8 cellular contexts compared by ENCODE assay signal in genomic region chr5:73454379-73455036, GRCh38. TPM values are rescaled to one million over a fixed set of nuclear protein-coding genes. Genes with fewer than 3 reads are reported as not detected.
DNase-seq lines count a peak whose midpoint lies in the region; ATAC-seq, FAIRE-seq and TF ChIP-seq lines count a peak whose summit lies in the region.

No MANE protein-coding gene starts in this region.

- CTCF ChIA-PET in activated CD4-positive, alpha-beta T cell treated with anti-CD3 and anti-CD28 coated beads for 36 hours (lab: Charles Lee), result interaction anchor here (0.6 to 2.0 kb wide), 12 partner anchors 9 to 1555 kb away, joined by 3 to 11 read pairs (median 3); no protein-coding TSS in a partner anchor
- CTCF ChIA-PET in endothelial cell of umbilical vein (lab: Charles Lee), result interaction anchor here (0.5 to 3.1 kb wide), 35 partner anchors 8 to 370 kb away, joined by 3 to 48 read pairs (median 4); partner anchors contain the start of gene BTF3

- H3K9me2 ChIP-seq in GM23248 (ENCODE audit: insufficient read depth), result no peaks in the 10 kb centered on the region

- H3K36me3 ChIP-seq in GM23248 (ENCODE audit: low read depth), result no peaks in the 10 kb centered on the region
- H3K36me3 ChIP-seq in endothelial cell of umbilical vein (ENCODE audit: control insufficient read depth in 2 of 2, extremely low read depth in 1 of 2, insufficient read depth in 2 of 2, low read length in 2 of 2), result no peaks in the 10 kb centered on the region

- H3K9ac ChIP-seq in GM23248 (no peak overlapping the region), endothelial cell of umbilical vein (replicated peaks; ENCODE audit: extremely low read depth, insufficient read depth, low read length) (no peak overlapping the region)

- FAIRE-seq in endothelial cell of umbilical vein (lab: Jason Lieb, UNC), result peak; percentile 82

- H3K4me3 ChIP-seq in GM23248, result no peak overlapping the region
- H3K4me3 ChIP-seq in endothelial cell of umbilical vein (replicated peaks in 1 of 3; ENCODE audit: insufficient read depth in 1 of 3, low read depth in 1 of 3, low read length in 3 of 3), result no peak overlapping the region

- H3K36me3 Mint-ChIP-seq in activated CD4-positive, alpha-beta T cell treated with anti-CD3 and anti-CD28 coated beads for 36 hours (ENCODE audit: low read depth), result no peaks in the 10 kb centered on the region
- no peaks in the 10 kb centered on the region for H3K36me3 Mint-ChIP-seq in nephron (ENCODE audit: low read depth)

- dilution Hi-C loops in endothelial cell of umbilical vein (cut with MboI; ENCODE audit: extremely low pct_ligation_motif_present, low sequenced_read_pairs), result no loop called here

- no peak overlapping the region for H3K27ac Mint-ChIP-seq in activated CD4-positive, alpha-beta T cell treated with anti-CD3 and anti-CD28 coated beads for 36 hours
- H3K27ac Mint-ChIP-seq in nephron, result no peak overlapping the region

- H3K27me3 Mint-ChIP-seq in activated CD4-positive, alpha-beta T cell treated with anti-CD3 and anti-CD28 coated beads for 36 hours, result peaks cover 61% of the 10 kb centered on the region
- peaks cover 76% of the 10 kb centered on the region for H3K27me3 Mint-ChIP-seq in nephron (ENCODE audit: low read depth)

- no TSS peak for BruUV-seq in endothelial cell of umbilical vein (replicated peaks; lab: Mats Ljungman, UMichigan)

- intact Hi-C loops in activated CD4-positive, alpha-beta T cell treated with anti-CD3 and anti-CD28 coated beads for 36 hours (cut with DNase I, micrococcal nuclease), result loop anchor here in 1 of 2 experiments (5.0 to 10.0 kb wide), 3 partner anchors 222 to 500 kb away; partner anchors contain the start of gene FCHO2
- intact Hi-C loops in endothelial cell of umbilical vein (cut with micrococcal nuclease), result loop anchor here (2.0 to 5.0 kb wide), 2 partner anchors 82 to 497 kb away; partner anchors contain the start of gene FCHO2

- H3F3A ChIP-seq in GM23248 (ENCODE audit: insufficient read depth), result peaks cover 10% of the 10 kb centered on the region

- WGBS in GM23248 (ENCODE audit: low coverage in 1 of 2, low lambda C conversion rate in 2 of 2, missing lambda C conversion rate in 2 of 2), 2 experiments, result 61 to 62% methylated on average over 6 of the region's 6 CpGs

- no peaks in the 10 kb centered on the region for H3K9me3 ChIP-seq in GM23248 (ENCODE audit: low read depth)
- no peaks in the 10 kb centered on the region for H3K9me3 ChIP-seq in endothelial cell of umbilical vein (replicated peaks; ENCODE audit: control insufficient read depth, insufficient read depth, low read length)

- H3K27ac ChIP-seq in GM23248, result no peak overlapping the region
- no peak overlapping the region for H3K27ac ChIP-seq in endothelial cell of umbilical vein (ENCODE audit: insufficient read depth, low read depth, low read length)

- H2AFZ ChIP-seq in GM23248 (no peak overlapping the region; the same call in 1 of the 2 replicates), endothelial cell of umbilical vein (ENCODE audit: low read depth, low read length) (no peak overlapping the region)

- in situ Hi-C loops in GM23248 (cut with MboI), result no loop called here

- H3K9me3 Mint-ChIP-seq in activated CD4-positive, alpha-beta T cell treated with anti-CD3 and anti-CD28 coated beads for 36 hours (ENCODE audit: low read depth), result no peaks in the 10 kb centered on the region
- no peaks in the 10 kb centered on the region for H3K9me3 Mint-ChIP-seq in nephron

- peak; percentile 68 to 74 for TF ChIP-seq CTCF in endothelial cell of umbilical vein (IDR thresholded peaks at IDR 0.05; ENCODE audit: extremely low read depth in 1 of 2, insufficient read depth in 1 of 2, low read depth in 1 of 2, low read length in 2 of 2)
- peak; percentile 73 to 80 (median 75) for TF ChIP-seq CTCF in nephron (IDR thresholded peaks at IDR 0.05; ENCODE audit: unreplicated experiment in 3 of 3)

- no peak overlapping the region for H3K4me2 ChIP-seq in GM23248 (ENCODE audit: unreplicated experiment)
- H3K4me2 ChIP-seq in endothelial cell of umbilical vein (ENCODE audit: insufficient read depth, low read length), result no peak overlapping the region

- peak; percentile 53 for DNase-seq in activated CD4-positive, alpha-beta T cell treated with anti-CD3 and anti-CD28 coated beads for 36 hours
- no peak for DNase-seq in activated CD4-positive, alpha-beta T cell treated with anti-CD3 and anti-CD28 coated beads, Interleukin-2, amount 50 U/mL, for 1 hour
- DNase-seq in GM23248 (peak; percentile 78), NCI-H1417 treated with DMSO at 0.1 percent for 48 hours (lab: John Stamatoyannopoulos, UW) (peak; percentile 44), SW480 (ENCODE audit: low spot score) (peak; percentile 81), endothelial cell of umbilical vein (ENCODE audit: low read depth, low spot score) (peak; percentile 66), GM19238 (ENCODE audit: insufficient read length, low spot score) (no peak)

- ATAC-seq in activated CD4-positive, alpha-beta T cell treated with anti-CD3 and anti-CD28 coated beads for 36 hours, result peak; percentile 78

- H4K20me1 ChIP-seq in GM23248 (ENCODE audit: insufficient read depth) (no peaks in the 10 kb centered on the region), endothelial cell of umbilical vein (replicated peaks; ENCODE audit: control insufficient read depth, extremely low read depth, insufficient read depth, low read length) (no peaks in the 10 kb centered on the region)

- H3K4me1 Mint-ChIP-seq in activated CD4-positive, alpha-beta T cell treated with anti-CD3 and anti-CD28 coated beads for 36 hours, result no peaks in the 10 kb centered on the region
- peaks cover 9% of the 10 kb centered on the region for H3K4me1 Mint-ChIP-seq in nephron

- POLR2A ChIA-PET in activated CD4-positive, alpha-beta T cell treated with anti-CD3 and anti-CD28 coated beads for 36 hours (lab: Charles Lee), result no interaction called here
- POLR2A ChIA-PET in endothelial cell of umbilical vein (lab: Charles Lee), result no interaction called here

- no peak overlapping the region for H3K4me3 Mint-ChIP-seq in activated CD4-positive, alpha-beta T cell treated with anti-CD3 and anti-CD28 coated beads for 36 hours
- H3K4me3 Mint-ChIP-seq in nephron, result no peak overlapping the region

- H3K79me2 ChIP-seq in GM23248 (ENCODE audit: insufficient read depth) (peaks cover 2% of the 10 kb centered on the region; the same call in 1 of the 2 replicates), endothelial cell of umbilical vein (ENCODE audit: control insufficient read depth, insufficient read depth, low read length) (no peaks in the 10 kb centered on the region)

- H3K4me1 ChIP-seq in GM23248 (ENCODE audit: insufficient read depth) (no peaks in the 10 kb centered on the region), endothelial cell of umbilical vein (ENCODE audit: control insufficient read depth, extremely low read depth, insufficient read depth, low read length) (no peaks in the 10 kb centered on the region)

- H3K27me3 ChIP-seq in GM23248 (replicated peaks; ENCODE audit: insufficient read depth), result no peaks in the 10 kb centered on the region
- peaks cover 59 to 78% of the 10 kb centered on the region in 2 experiments for H3K27me3 ChIP-seq in endothelial cell of umbilical vein (ENCODE audit: control insufficient read depth in 2 of 2, insufficient read depth in 2 of 2, low read length in 2 of 2)

- H3K9me1 ChIP-seq in endothelial cell of umbilical vein (replicated peaks; ENCODE audit: control insufficient read depth, extremely low read depth, insufficient read depth, low read length), result no peaks in the 10 kb centered on the region

- no peak for TF ChIP-seq POLR2A in endothelial cell of umbilical vein (IDR thresholded peaks at IDR 0.05; ENCODE audit: low read depth, low read length)

TF ChIP-seq in endothelial cell of umbilical vein, 7 proteins besides CTCF, POLR2A, EP300 and RAD21:
- TF ChIP-seq GATA2 (IDR thresholded peaks at IDR 0.05; ENCODE audit: insufficient read depth, insufficient read length, low read depth, low read length) (no peak), MYC (IDR thresholded peaks at IDR 0.05; ENCODE audit: low read depth, low read length) (no peak), JUN (IDR thresholded peaks at IDR 0.05; ENCODE audit: borderline replicate concordance, insufficient read depth, insufficient read length, low read depth) (no peak), EZH2 (IDR thresholded peaks at IDR 0.05; ENCODE audit: borderline replicate concordance, low read depth, low read length, severe bottlenecking) (peak; percentile 65)

RNA-seq across cellular contexts. Expression of gene FOXD1, which starts 5.9 kb away (rescaled TPM):
- total RNA-seq in activated CD4-positive, alpha-beta T cell treated with anti-CD3 and anti-CD28 coated beads for 36 hours, result under 1 TPM; 0.23 to 0.48 TPM
- total RNA-seq in GM23248 (2014; rRNA removed; shearing (Covaris generic)), result 50.0 and 53.9 TPM in 2 replicates
- polyA plus RNA-seq in GM23248 (2016; fragmentation: Nextera tagmentation; extraction: Ambion mirVana) (8.0 and 8.5 TPM in 2 replicates), endothelial cell of umbilical vein (0.06 TPM in 1 of 2 replicates, not detected in the other)
- total RNA-seq in endothelial cell of umbilical vein, result 0.14 and 0.20 TPM in 2 replicates
- polyA plus RNA-seq in endothelial cell of umbilical vein (2011; cell fraction: cytosol; rRNA removed), result not detected in 2 replicates
- polyA plus RNA-seq in endothelial cell of umbilical vein (2011; cell fraction: nucleus; rRNA removed), result not detected in 2 replicates
- polyA plus RNA-seq in endothelial cell of umbilical vein (2012), result not detected in 2 replicates
- polyA minus RNA-seq in endothelial cell of umbilical vein, result not detected in 2 replicates
- not detected for polyA minus RNA-seq in endothelial cell of umbilical vein (2011; cell fraction: cytosol; rRNA and poly(A)+ RNA removed)
- polyA minus RNA-seq in endothelial cell of umbilical vein (2011; cell fraction: nucleus; rRNA and poly(A)+ RNA removed), result not detected in 2 replicates

RNA-seq across cellular contexts. Expression of gene BTF3, which starts 43.7 kb away (rescaled TPM):
- 1,000 to 10,000 TPM; 1,030 to 1,213 TPM for total RNA-seq in activated CD4-positive, alpha-beta T cell treated with anti-CD3 and anti-CD28 coated beads for 36 hours
- 162 and 249 TPM in 2 replicates for total RNA-seq in GM23248 (2014; rRNA removed; shearing (Covaris generic))
- polyA plus RNA-seq in GM23248 (2016; fragmentation: Nextera tagmentation; extraction: Ambion mirVana) (595 and 602 TPM in 2 replicates), endothelial cell of umbilical vein (220 and 325 TPM in 2 replicates)
- total RNA-seq in endothelial cell of umbilical vein, result 632 and 637 TPM in 2 replicates
- polyA plus RNA-seq in endothelial cell of umbilical vein (2011; cell fraction: cytosol; rRNA removed), result 503 and 568 TPM in 2 replicates
- polyA plus RNA-seq in endothelial cell of umbilical vein (2011; cell fraction: nucleus; rRNA removed), result 168 and 211 TPM in 2 replicates
- polyA plus RNA-seq in endothelial cell of umbilical vein (2012), result 726 and 859 TPM in 2 replicates
- 207 and 247 TPM in 2 replicates for polyA minus RNA-seq in endothelial cell of umbilical vein
- 397 TPM for polyA minus RNA-seq in endothelial cell of umbilical vein (2011; cell fraction: cytosol; rRNA and poly(A)+ RNA removed)
- polyA minus RNA-seq in endothelial cell of umbilical vein (2011; cell fraction: nucleus; rRNA and poly(A)+ RNA removed), result 61.1 and 66.3 TPM in 2 replicates

Comparison
In these comparisons a context has a peak if more than half of its experiments do, and no peak if none do; other contexts are left out.
1. DNase-seq: peak in activated CD4-positive, alpha-beta T cell treated with anti-CD3 and anti-CD28 coated beads for 36 hours (single experiment), GM23248 (single experiment), NCI-H1417 treated with DMSO at 0.1 percent for 48 hours (single experiment), SW480 (single experiment) and endothelial cell of umbilical vein (single experiment); none in activated CD4-positive, alpha-beta T cell treated with anti-CD3 and anti-CD28 coated beads, Interleukin-2, amount 50 U/mL, for 1 hour (single experiment) and GM19238 (single experiment).
2. RNA of gene FOXD1, which starts 5.9 kb away (total RNA-seq): 50.0 to 53.9 TPM in GM23248; 0.23 to 0.48 TPM in activated CD4-positive, alpha-beta T cell treated with anti-CD3 and anti-CD28 coated beads for 36 hours and 0.14 to 0.20 TPM in endothelial cell of umbilical vein; every median in the first group is over 10 times any median in the second.